Comparison of ENCODE assay signal across 17 cellular contexts in genomic region chr5:141609044-141609443, GRCh38. TPM values are rescaled to one million over a fixed set of nuclear protein-coding genes. Genes with fewer than 3 reads are reported as not detected.
DNase-seq lines count a peak whose midpoint lies in the region; ATAC-seq, FAIRE-seq and TF ChIP-seq lines count a peak whose summit lies in the region.
"Had no signal": no experiment of that assay in that cellular context is flagged by ENCODE, and none has a peak within 500 bp of the region (broad histone marks: within the 10 kb centered on the region; RNA-seq: fewer than 3 reads in every experiment).

No MANE protein-coding gene starts in this region.

- CTCF ChIA-PET in CD4-positive, alpha-beta memory T cell (lab: Charles Lee; ENCODE audit: partially characterized antibody): interaction anchor here (1.1 to 11.1 kb wide), 7 partner anchors 9 to 96 kb away, joined by 3 to 169 read pairs (median 8); partner anchors contain the start of genes DIAPH1, HDAC3 and RELL2
- CTCF ChIA-PET in GM12878 (lab: Yijun Ruan, JAX): interaction anchor here (0.8 to 10.9 kb wide), 8 partner anchors 7 to 96 kb away, joined by 3 to 172 read pairs (median 6); partner anchors contain the start of genes DIAPH1 and FCHSD1

- H3K4me1 Mint-ChIP-seq in CD4-positive, alpha-beta memory T cell: peaks cover 63 to 95% (median 78%) of the 10 kb centered on the region in 4 donors
- H3K4me1 Mint-ChIP-seq in natural killer cell: peaks cover 90 to 91% of the 10 kb centered on the region in 2 donors

- no peak overlapping the region for H3K4me3 ChIP-seq in CD4-positive, alpha-beta memory T cell (ENCODE audit: low read length in 2 of 2)
- H3K4me3 ChIP-seq in Loucy (ENCODE audit: low read length, poor library complexity, severe bottlenecking): peak overlapping the region; percentile 60
- no peak overlapping the region for H3K4me3 ChIP-seq in GM12878
- no peak overlapping the region for H3K4me3 ChIP-seq in suprapubic skin
- H3K4me3 ChIP-seq: left lung had no signal

- H3K9me2 ChIP-seq in Loucy (replicated peaks; ENCODE audit: low read depth, low read length): no peaks in the 10 kb centered on the region

- no peaks in the 10 kb centered on the region for H3K27me3 ChIP-seq in CD4-positive, alpha-beta memory T cell (ENCODE audit: insufficient read depth, low read length)
- H3K27me3 ChIP-seq in Loucy (ENCODE audit: insufficient read depth, low read length, poor library complexity, severe bottlenecking): no peaks in the 10 kb centered on the region
- no peaks in the 10 kb centered on the region for H3K27me3 ChIP-seq in GM12878 (replicated peaks in 1 of 2; ENCODE audit: control insufficient read depth in 2 of 2, insufficient read depth in 2 of 2, low read length in 1 of 2)
- H3K27me3 ChIP-seq in suprapubic skin: no peaks in the 10 kb centered on the region
- H3K27me3 ChIP-seq: left lung had no signal

- RAD21 ChIA-PET in GM12878 (lab: Charles Lee; ENCODE audit: unreplicated experiment): interaction anchor here (0.7 to 5.7 kb wide), 5 partner anchors 9 to 913 kb away, joined by 3 to 89 read pairs (median 3); partner anchors contain the start of genes DIAPH1 and RNF14

- H3K27ac ChIP-seq in CD4-positive, alpha-beta memory T cell (ENCODE audit: low read depth, low read length): peak overlapping the region; percentile 72
- H3K27ac ChIP-seq in GM12878 (ENCODE audit: control insufficient read depth, insufficient read depth) (peak overlapping the region; percentile 62; the same call in 1 of the 2 replicates), suprapubic skin (no peak overlapping the region)

- no TSS peak for BruUV-seq in GM12878 (replicated peaks; lab: Mats Ljungman, UMichigan)

- 84% methylated on average over 3 of the region's 3 CpGs for WGBS in GM12878 (ENCODE audit: insufficient coverage, insufficient replicate concordance, low lambda C conversion rate, missing lambda C conversion rate)
- WGBS in suprapubic skin: 94% methylated on average over 3 of the region's 3 CpGs

- no peak overlapping the region for H2AFZ ChIP-seq in Loucy (ENCODE audit: low read length)
- H2AFZ ChIP-seq in GM12878 (ENCODE audit: control insufficient read depth, low read depth, low read length): no peak overlapping the region

- DNase-seq in CD4-positive, alpha-beta memory T cell: no peak
- DNase-seq in GM12878 (ENCODE audit: low read depth, low spot score): no peak
- no peak for DNase-seq in natural killer cell
- DNase-seq in NCI-H2107 treated with DMSO at 0.1 percent for 48 hours (lab: John Stamatoyannopoulos, UW; ENCODE audit: unreplicated experiment): no peak
- no peak for DNase-seq in NCI-H774 (lab: John Stamatoyannopoulos, UW)
- DNase-seq in suprapubic skin (ENCODE audit: low spot score in 2 of 2): no peak
- no peak for DNase-seq in foreskin melanocyte
- DNase-seq: activated CD4-positive, alpha-beta T cell treated with anti-CD3 and anti-CD28 coated beads, Interleukin-2, amount 50 U/mL, for 48 hours; foreskin fibroblast; KBM-7; left lung; NCI-H1092 treated with DMSO at 0.1 percent for 48 hours; NCI-H526 treated with DMSO at 0.1 percent for 48 hours had no signal

- H3K9ac ChIP-seq in Loucy (ENCODE audit: low read depth, low read length, poor library complexity, severe bottlenecking) (peak overlapping the region; percentile 73), GM12878 (ENCODE audit: control insufficient read depth, insufficient read depth, low read length) (no peak overlapping the region)

- H3K27ac Mint-ChIP-seq in CD4-positive, alpha-beta memory T cell: peak overlapping the region; percentile 88 to 95 (median 93)
- peak overlapping the region; percentile 95 to 96 for H3K27ac Mint-ChIP-seq in natural killer cell

- TF ChIP-seq CTCF in Loucy (conservative IDR thresholded peaks at IDR 0.05; ENCODE audit: low read length) (no peak), GM12878 (IDR thresholded peaks at IDR 0.05 in 2 of 3, conservative IDR thresholded peaks at IDR 0.05 in 1 of 3; ENCODE audit: control insufficient read depth in 2 of 3, extremely low read depth in 1 of 3, insufficient read depth in 1 of 3, low read depth in 3 of 3, low read length in 3 of 3) (no peak), natural killer cell (IDR thresholded peaks at IDR 0.05) (no peak), suprapubic skin (IDR thresholded peaks at IDR 0.05) (no peak)

- no peaks in the 10 kb centered on the region for H3K9me3 Mint-ChIP-seq in CD4-positive, alpha-beta memory T cell
- no peaks in the 10 kb centered on the region for H3K9me3 Mint-ChIP-seq in natural killer cell
- H3K9me3 Mint-ChIP-seq: type B pancreatic cell had no signal

- TF ChIP-seq POLR2A in GM12878 (IDR thresholded peaks at IDR 0.05; ENCODE audit: low read depth, low read length) (no peak), suprapubic skin (IDR thresholded peaks at IDR 0.05) (no peak)

- in situ Hi-C loops in GM12878 (cut with MboI): loop anchor here (25.0 kb wide), 2 partner anchors 1197 to 1572 kb away; partner anchors contain the start of genes ANKHD1 and NRG2

- peaks cover 30% of the 10 kb centered on the region for H3F3A ChIP-seq in Loucy (ENCODE audit: low read depth)

- H3K27me3 Mint-ChIP-seq in CD4-positive, alpha-beta memory T cell: no peaks in the 10 kb centered on the region
- H3K27me3 Mint-ChIP-seq in natural killer cell (ENCODE audit: low read depth in 2 of 2): no peaks in the 10 kb centered on the region
- H3K27me3 Mint-ChIP-seq: type B pancreatic cell had no signal

- H4K20me1 ChIP-seq in Loucy (ENCODE audit: insufficient read depth, low read length, poor library complexity, severe bottlenecking): peaks cover 22% of the 10 kb centered on the region
- no peaks in the 10 kb centered on the region for H4K20me1 ChIP-seq in GM12878 (ENCODE audit: control insufficient read depth, insufficient read depth)

- ATAC-seq in GM12878 (no peak), natural killer cell (no peak)

- no peak for TF ChIP-seq RAD21 in GM12878 (IDR thresholded peaks at IDR 0.05; ENCODE audit: insufficient read depth, low read depth, low read length)

- H3K79me2 ChIP-seq in Loucy (ENCODE audit: insufficient read depth, low read length) (peaks cover 86% of the 10 kb centered on the region), GM12878 (ENCODE audit: control insufficient read depth, insufficient read depth, low read length) (peaks cover 87% of the 10 kb centered on the region)

- peaks cover 9 to 35% of the 10 kb centered on the region in 2 donors for H3K36me3 Mint-ChIP-seq in CD4-positive, alpha-beta memory T cell
- no peaks in the 10 kb centered on the region for H3K36me3 Mint-ChIP-seq in natural killer cell

- H3K4me1 ChIP-seq in CD4-positive, alpha-beta memory T cell (ENCODE audit: insufficient read depth, low read length): peaks cover 98% of the 10 kb centered on the region
- peaks cover 84% of the 10 kb centered on the region for H3K4me1 ChIP-seq in Loucy (ENCODE audit: insufficient read depth, low read length, poor library complexity, severe bottlenecking)
- H3K4me1 ChIP-seq in GM12878 (ENCODE audit: control insufficient read depth, insufficient read depth, low read length): peaks cover 21% of the 10 kb centered on the region
- H3K4me1 ChIP-seq in suprapubic skin: peaks cover 37% of the 10 kb centered on the region

- no peak for TF ChIP-seq EP300 in GM12878 (IDR thresholded peaks at IDR 0.05; ENCODE audit: borderline replicate concordance in 1 of 2, control insufficient read depth in 1 of 2, low read depth in 2 of 2, low read length in 2 of 2)
- TF ChIP-seq EP300 in suprapubic skin (IDR thresholded peaks at IDR 0.05): no peak

- SMC1A ChIA-PET in GM12878 (lab: Charles Lee; ENCODE audit: uncharacterized antibody, unreplicated experiment): interaction anchor here (0.7 to 8.6 kb wide), 9 partner anchors 7 to 99 kb away, joined by 3 to 199 read pairs (median 4); partner anchors contain the start of gene DIAPH1

- no peaks in the 10 kb centered on the region for H3K9me3 ChIP-seq in CD4-positive, alpha-beta memory T cell (ENCODE audit: control insufficient read depth in 1 of 2, low read length in 2 of 2)
- H3K9me3 ChIP-seq in Loucy (ENCODE audit: insufficient read depth, low read depth, low read length) (no peaks in the 10 kb centered on the region), GM12878 (replicated peaks; ENCODE audit: control insufficient read depth, insufficient read depth, low read length) (no peaks in the 10 kb centered on the region), suprapubic skin (no peaks in the 10 kb centered on the region)
- H3K9me3 ChIP-seq: left lung had no signal

- peak overlapping the region in 5 of 8 donors; percentile 8 to 87 (median 73) for H3K4me3 Mint-ChIP-seq in CD4-positive, alpha-beta memory T cell
- H3K4me3 Mint-ChIP-seq in natural killer cell: peak overlapping the region; percentile 81
- H3K4me3 Mint-ChIP-seq: type B pancreatic cell had no signal

- H3K4me2 ChIP-seq in Loucy (ENCODE audit: low read depth, low read length, poor library complexity, severe bottlenecking) (peak overlapping the region; percentile 73), GM12878 (ENCODE audit: control insufficient read depth, insufficient read depth) (no peak overlapping the region)

- intact Hi-C loops in CD4-positive, alpha-beta memory T cell (cut with micrococcal nuclease): no loop called here
- intact Hi-C loops in GM12878 (cut with micrococcal nuclease; ENCODE audit: unreplicated experiment): no loop called here
- intact Hi-C loops in natural killer cell (cut with micrococcal nuclease): no loop called here

- no peak for FAIRE-seq in GM12878 (lab: Jason Lieb, UNC)
- FAIRE-seq: astrocyte, colon had no signal

- H3K36me3 ChIP-seq in CD4-positive, alpha-beta memory T cell (ENCODE audit: insufficient read depth, low read length): no peaks in the 10 kb centered on the region
- H3K36me3 ChIP-seq in Loucy (ENCODE audit: insufficient read depth, low read length) (no peaks in the 10 kb centered on the region), GM12878 (ENCODE audit: control insufficient read depth in 2 of 2, insufficient read depth in 2 of 2, low read length in 1 of 2) (no peaks in the 10 kb centered on the region; a peak in 2 of 4 replicates), suprapubic skin (no peaks in the 10 kb centered on the region)

- POLR2A ChIA-PET in CD4-positive, alpha-beta memory T cell (lab: Charles Lee; ENCODE audit: partially characterized antibody): interaction anchor here (0.6 to 14.5 kb wide), 7 partner anchors 7 to 864 kb away, joined by 3 to 314 read pairs (median 16); partner anchors contain the start of genes DIAPH1, HDAC3, RELL2 and RNF14
- POLR2A ChIA-PET in GM12878 (lab: Charles Lee): interaction anchor here (0.6 to 4.1 kb wide), 11 partner anchors 8 to 1823 kb away, joined by 3 to 31 read pairs (median 12); partner anchors contain the start of genes FCHSD1, HDAC3 and RELL2

RNA-seq across cellular contexts. Expression of gene DIAPH1, which starts 9.8 kb away (rescaled TPM):
- total RNA-seq in CD4-positive, alpha-beta memory T cell: 100 to 1,000 TPM; 211 TPM
- polyA plus RNA-seq in CD4-positive, alpha-beta memory T cell: 100 to 1,000 TPM in 1 of 2 donors, 10 to 100 TPM in 1; 81.5 to 145 TPM
- 41.5 and 54.1 TPM in 2 replicates for total RNA-seq in GM12878 (2013; cell fraction: nucleolus; rRNA removed)
- 42.6 and 45.5 TPM in 2 replicates for total RNA-seq in GM12878 (2014; rRNA removed)
- 37.8 and 38.6 TPM in 2 replicates for total RNA-seq in GM12878 (2014; rRNA removed; fragmentation: Illumina TruSeq; extraction: Trizol)
- 159 and 168 TPM in 2 replicates for total RNA-seq in GM12878 (2021)
- polyA plus RNA-seq in GM12878 (2011; ENCODE audit: low read depth): 53.8 TPM
- 43.6 and 45.5 TPM in 2 replicates for polyA plus RNA-seq in GM12878 (2011; rRNA removed)
- polyA plus RNA-seq in GM12878 (2011; cell fraction: cytosol; rRNA removed): 60.5 and 85.4 TPM in 2 replicates
- 108 and 216 TPM in 2 replicates for polyA plus RNA-seq in GM12878 (2011; cell fraction: nucleus; rRNA removed)
- polyA plus RNA-seq in GM12878 (2012): 64.3 and 68.3 TPM in 2 replicates
- polyA plus RNA-seq in GM12878 (2014; fragmentation: Illumina TruSeq; extraction: Trizol): 122 and 124 TPM in 2 replicates
- polyA plus RNA-seq in GM12878 (2014; fragmentation: Nextera tagmentation; extraction: Ambion mirVana): 10 to 100 TPM; 46.3 to 56.0 TPM
- 62.1 and 69.4 TPM in 2 replicates for polyA plus RNA-seq in GM12878 (2014; rRNA removed)
- polyA plus RNA-seq in GM12878 (2016; fragmentation: Nextera tagmentation; extraction: Ambion mirVana): 100 to 1,000 TPM; 113 to 122 TPM
- polyA minus RNA-seq in GM12878 (2011; rRNA and poly(A)+ RNA removed): 95.9 and 106 TPM in 2 replicates
- 52.9 and 65.7 TPM in 2 replicates for polyA minus RNA-seq in GM12878 (2011; cell fraction: cytosol; rRNA and poly(A)+ RNA removed)
- 34.0 and 83.0 TPM in 2 replicates for polyA minus RNA-seq in GM12878 (2011; cell fraction: nucleus; rRNA and poly(A)+ RNA removed)
- total RNA-seq in natural killer cell: 100 to 1,000 TPM; 410 to 456 (median 419) TPM
- total RNA-seq in suprapubic skin: 100 to 1,000 TPM in 1 of 4 donors, 10 to 100 TPM in 3; 83.0 to 115 (median 95.1) TPM

RNA-seq across cellular contexts. Expression of gene HDAC3, which starts 27.6 kb away (rescaled TPM):
- 10 to 100 TPM; 85.1 to 91.0 TPM for total RNA-seq in CD4-positive, alpha-beta memory T cell
- polyA plus RNA-seq in CD4-positive, alpha-beta memory T cell: 100 to 1,000 TPM in 1 of 2 donors, 10 to 100 TPM in 1; 92.8 to 137 TPM
- 97.4 and 102 TPM in 2 replicates for total RNA-seq in GM12878 (2013; cell fraction: nucleolus; rRNA removed)
- total RNA-seq in GM12878 (2014; rRNA removed) (107 and 109 TPM in 2 replicates), GM12878 (2014; rRNA removed; fragmentation: Illumina TruSeq; extraction: Trizol) (77.0 and 92.5 TPM in 2 replicates), GM12878 (2021) (82.9 and 94.3 TPM in 2 replicates), natural killer cell (10 to 100 TPM; 66.0 to 85.7 (median 74.7) TPM), suprapubic skin (10 to 100 TPM; 50.0 to 79.2 (median 59.4) TPM)
- polyA plus RNA-seq in GM12878 (2011; ENCODE audit: low read depth): 88.0 TPM
- polyA plus RNA-seq in GM12878 (2011; rRNA removed) (115 and 140 TPM in 2 replicates), GM12878 (2014; fragmentation: Illumina TruSeq; extraction: Trizol) (115 and 135 TPM in 2 replicates), GM12878 (2014; fragmentation: Nextera tagmentation; extraction: Ambion mirVana) (100 to 1,000 TPM in 1 of 2 experiments, 10 to 100 TPM in 1; 62.2 to 108 TPM), GM12878 (2014; rRNA removed) (107 and 115 TPM in 2 replicates), GM12878 (2016; fragmentation: Nextera tagmentation; extraction: Ambion mirVana) (100 to 1,000 TPM; 117 to 120 TPM)
- 160 and 168 TPM in 2 replicates for polyA plus RNA-seq in GM12878 (2011; cell fraction: cytosol; rRNA removed)
- 199 and 244 TPM in 2 replicates for polyA plus RNA-seq in GM12878 (2011; cell fraction: nucleus; rRNA removed)
- polyA plus RNA-seq in GM12878 (2012): 77.9 and 79.2 TPM in 2 replicates
- 119 and 130 TPM in 2 replicates for polyA minus RNA-seq in GM12878 (2011; rRNA and poly(A)+ RNA removed)
- 32.9 and 41.7 TPM in 2 replicates for polyA minus RNA-seq in GM12878 (2011; cell fraction: cytosol; rRNA and poly(A)+ RNA removed)
- 79.4 and 93.5 TPM in 2 replicates for polyA minus RNA-seq in GM12878 (2011; cell fraction: nucleus; rRNA and poly(A)+ RNA removed)

RNA-seq across cellular contexts. Expression of gene RELL2, which starts 27.8 kb away (rescaled TPM):
- 10 to 100 TPM; 20.4 to 21.3 TPM for total RNA-seq in CD4-positive, alpha-beta memory T cell
- 1 to 10 TPM; 3.0 to 5.4 TPM for polyA plus RNA-seq in CD4-positive, alpha-beta memory T cell
- total RNA-seq in GM12878 (2013; cell fraction: nucleolus; rRNA removed): 5.6 and 7.0 TPM in 2 replicates
- total RNA-seq in GM12878 (2014; rRNA removed) (15.3 and 18.2 TPM in 2 replicates), GM12878 (2014; rRNA removed; fragmentation: Illumina TruSeq; extraction: Trizol) (6.6 and 6.8 TPM in 2 replicates), GM12878 (2021) (15.4 and 15.7 TPM in 2 replicates), natural killer cell (1 to 10 TPM; 5.7 to 6.6 (median 6.1) TPM), suprapubic skin (1 to 10 TPM; 2.9 to 9.0 (median 5.7) TPM)
- polyA plus RNA-seq in GM12878 (2011; ENCODE audit: low read depth): 1.3 TPM
- polyA plus RNA-seq in GM12878 (2011; rRNA removed) (0.91 and 2.1 TPM in 2 replicates), GM12878 (2014; fragmentation: Illumina TruSeq; extraction: Trizol) (1.2 and 6.0 TPM in 2 replicates), GM12878 (2014; fragmentation: Nextera tagmentation; extraction: Ambion mirVana) (under 1 TPM; 0.23 to 0.64 TPM), GM12878 (2014; rRNA removed) (21.4 and 23.5 TPM in 2 replicates), GM12878 (2016; fragmentation: Nextera tagmentation; extraction: Ambion mirVana) (1 to 10 TPM; 7.5 to 9.5 TPM)
- 2.0 and 3.3 TPM in 2 replicates for polyA plus RNA-seq in GM12878 (2011; cell fraction: cytosol; rRNA removed)
- polyA plus RNA-seq in GM12878 (2011; cell fraction: nucleus; rRNA removed): 27.8 and 32.1 TPM in 2 replicates
- 4.7 and 5.4 TPM in 2 replicates for polyA plus RNA-seq in GM12878 (2012)
- 1.3 and 1.4 TPM in 2 replicates for polyA minus RNA-seq in GM12878 (2011; rRNA and poly(A)+ RNA removed)
- 0.73 and 0.80 TPM in 2 replicates for polyA minus RNA-seq in GM12878 (2011; cell fraction: cytosol; rRNA and poly(A)+ RNA removed)
- 4.4 and 6.1 TPM in 2 replicates for polyA minus RNA-seq in GM12878 (2011; cell fraction: nucleus; rRNA and poly(A)+ RNA removed)

RNA-seq across cellular contexts. Expression of gene FCHSD1, which starts 42.2 kb away (rescaled TPM):
- 100 to 1,000 TPM; 106 to 110 TPM for total RNA-seq in CD4-positive, alpha-beta memory T cell
- 1 to 10 TPM; 7.1 to 9.9 TPM for polyA plus RNA-seq in CD4-positive, alpha-beta memory T cell
- total RNA-seq in GM12878 (2013; cell fraction: nucleolus; rRNA removed): 61.9 and 72.1 TPM in 2 replicates
- total RNA-seq in GM12878 (2014; rRNA removed): 13.1 and 18.0 TPM in 2 replicates
- total RNA-seq in GM12878 (2014; rRNA removed; fragmentation: Illumina TruSeq; extraction: Trizol): 7.7 and 8.1 TPM in 2 replicates
- total RNA-seq in GM12878 (2021): 20.6 and 21.3 TPM in 2 replicates
- polyA plus RNA-seq in GM12878 (2011; ENCODE audit: low read depth): 15.7 TPM
- polyA plus RNA-seq in GM12878 (2011; rRNA removed): 16.6 and 21.9 TPM in 2 replicates
- 13.3 and 17.5 TPM in 2 replicates for polyA plus RNA-seq in GM12878 (2011; cell fraction: cytosol; rRNA removed)
- 231 and 272 TPM in 2 replicates for polyA plus RNA-seq in GM12878 (2011; cell fraction: nucleus; rRNA removed)
- polyA plus RNA-seq in GM12878 (2012): 26.0 and 30.3 TPM in 2 replicates
- 3.2 and 8.9 TPM in 2 replicates for polyA plus RNA-seq in GM12878 (2014; fragmentation: Illumina TruSeq; extraction: Trizol)
- 1 to 10 TPM in 1 of 2 experiments, under 1 TPM in 1; 0.97 to 1.0 TPM for polyA plus RNA-seq in GM12878 (2014; fragmentation: Nextera tagmentation; extraction: Ambion mirVana)
- polyA plus RNA-seq in GM12878 (2014; rRNA removed): 19.1 and 22.8 TPM in 2 replicates
- 10 to 100 TPM in 1 of 2 experiments, 1 to 10 TPM in 1; 9.9 to 11.5 TPM for polyA plus RNA-seq in GM12878 (2016; fragmentation: Nextera tagmentation; extraction: Ambion mirVana)
- 13.6 and 15.4 TPM in 2 replicates for polyA minus RNA-seq in GM12878 (2011; rRNA and poly(A)+ RNA removed)
- polyA minus RNA-seq in GM12878 (2011; cell fraction: cytosol; rRNA and poly(A)+ RNA removed): 4.1 and 5.5 TPM in 2 replicates
- polyA minus RNA-seq in GM12878 (2011; cell fraction: nucleus; rRNA and poly(A)+ RNA removed): 37.4 and 42.8 TPM in 2 replicates
- total RNA-seq in natural killer cell: 100 to 1,000 TPM; 134 to 155 (median 147) TPM
- total RNA-seq in suprapubic skin: 100 to 1,000 TPM in 2 of 4 donors, 10 to 100 TPM in 2; 40.1 to 117 (median 77.1) TPM
